21 cellular contexts compared by ENCODE assay signal in the genomic region with DNA sequence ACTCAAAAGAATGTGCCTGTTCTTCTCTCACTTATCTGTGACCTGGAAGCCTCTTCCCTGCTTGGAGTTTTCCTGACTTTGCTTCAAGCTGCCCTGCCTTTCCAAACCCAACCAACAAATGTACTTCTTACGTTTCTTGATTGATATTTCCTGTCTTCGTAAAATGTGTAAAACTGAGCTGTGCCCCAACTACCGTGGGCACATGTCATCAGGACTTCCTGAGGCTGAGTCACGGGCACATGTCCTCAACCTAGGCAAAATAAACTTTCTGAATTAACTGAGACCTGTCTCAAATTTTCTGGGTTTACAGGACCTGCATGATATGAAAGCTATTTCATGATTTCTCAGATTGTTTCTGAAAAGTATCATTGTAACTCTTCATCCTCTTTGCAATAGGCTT.
DNase-seq lines count a peak whose midpoint lies in the region; FAIRE-seq and TF ChIP-seq lines count a peak whose summit lies in the region.
"Had no signal": no experiment of that assay in that cellular context is flagged by ENCODE, and none has a peak within 500 bp of the region (broad histone marks: within the 10 kb centered on the region; RNA-seq: fewer than 3 reads in every experiment).

No MANE protein-coding gene starts in this region.

- peak; percentile 92 for FAIRE-seq in H54 (lab: Jason Lieb, UNC)
- FAIRE-seq: GM18507, keratinocyte had no signal

- H3K4me3 Mint-ChIP-seq in glutamatergic neuron (ENCODE audit: unreplicated experiment): no peak overlapping the region
- H3K4me3 Mint-ChIP-seq: activated naive CD8-positive, alpha-beta T cell; IgD-negative memory B cell; naive thymus-derived CD8-positive, alpha-beta T cell had no signal

- peak overlapping the region; percentile 2 for H3K27ac ChIP-seq in epithelial cell of prostate
- H3K27ac ChIP-seq: C4-2B, gastroesophageal sphincter, right lobe of liver, stomach had no signal

- no peak overlapping the region for H3K27ac Mint-ChIP-seq in glutamatergic neuron (ENCODE audit: unreplicated experiment)
- H3K27ac Mint-ChIP-seq: activated naive CD8-positive, alpha-beta T cell; IgD-negative memory B cell; naive thymus-derived CD8-positive, alpha-beta T cell had no signal

- H3K4me1 Mint-ChIP-seq in glutamatergic neuron (ENCODE audit: low read depth, unreplicated experiment): peaks cover 2% of the 10 kb centered on the region
- H3K4me1 Mint-ChIP-seq: naive thymus-derived CD8-positive, alpha-beta T cell had no signal

- no peaks in the 10 kb centered on the region for H3K36me3 Mint-ChIP-seq in glutamatergic neuron (ENCODE audit: unreplicated experiment)
- H3K36me3 Mint-ChIP-seq: activated naive CD8-positive, alpha-beta T cell; IgD-negative memory B cell; naive thymus-derived CD8-positive, alpha-beta T cell had no signal

- no peak for TF ChIP-seq POLR2A in H54 (IDR thresholded peaks at IDR 0.05; ENCODE audit: low read depth, low read length)

- H3K9me3 Mint-ChIP-seq in glutamatergic neuron (ENCODE audit: unreplicated experiment): peaks cover 2% of the 10 kb centered on the region

- H3K27me3 Mint-ChIP-seq in glutamatergic neuron (ENCODE audit: unreplicated experiment): no peaks in the 10 kb centered on the region
- H3K27me3 Mint-ChIP-seq: activated naive CD8-positive, alpha-beta T cell; IgD-negative memory B cell had no signal

- no peak for DNase-seq in H54 (ENCODE audit: insufficient read length, low spot score)
- peak; percentile 41 for DNase-seq in RPMI7951 (ENCODE audit: low read depth)
- no peak for DNase-seq in epithelial cell of prostate (ENCODE audit: low read depth, low spot score)
- peak; percentile 11 for DNase-seq in pulmonary artery endothelial cell (ENCODE audit: low read depth, low spot score)
- no peak for DNase-seq in kidney glomerular epithelial cell (lab: John Stamatoyannopoulos, UW)
- no peak for DNase-seq in activated CD4-positive, alpha-beta T cell treated with anti-CD3 and anti-CD28 coated beads, Interleukin-2, amount 50 U/mL, for 1 hour
- no peak for DNase-seq in HK-2 (ENCODE audit: unreplicated experiment)
- DNase-seq in glutamatergic neuron: no peak
- DNase-seq: activated CD8-positive, alpha-beta memory T cell treated with anti-CD3 and anti-CD28 coated beads, Interleukin-2, amount 50 U/mL, for 4 hours; cortex of kidney; naive thymus-derived CD8-positive, alpha-beta T cell; NCI-H187 treated with DMSO at 0.1 percent for 48 hours; NCI-H82; right lobe of liver; stomach had no signal

- TF ChIP-seq CTCF in glutamatergic neuron (IDR thresholded peaks at IDR 0.05; ENCODE audit: partially characterized antibody, unreplicated experiment): no peak

Comparison
In these comparisons a context has a peak if more than half of its experiments do, and no peak if none do; other contexts are left out.
1. DNase-seq: peak in RPMI7951 (single experiment) and pulmonary artery endothelial cell (single experiment); none in H54 (single experiment), epithelial cell of prostate (single experiment), kidney glomerular epithelial cell (single experiment), activated CD4-positive, alpha-beta T cell treated with anti-CD3 and anti-CD28 coated beads, Interleukin-2, amount 50 U/mL, for 1 hour (single experiment), HK-2 (single experiment) and glutamatergic neuron (single experiment).